1 cellular context compared by ENCODE assay signal in the genomic region with DNA sequence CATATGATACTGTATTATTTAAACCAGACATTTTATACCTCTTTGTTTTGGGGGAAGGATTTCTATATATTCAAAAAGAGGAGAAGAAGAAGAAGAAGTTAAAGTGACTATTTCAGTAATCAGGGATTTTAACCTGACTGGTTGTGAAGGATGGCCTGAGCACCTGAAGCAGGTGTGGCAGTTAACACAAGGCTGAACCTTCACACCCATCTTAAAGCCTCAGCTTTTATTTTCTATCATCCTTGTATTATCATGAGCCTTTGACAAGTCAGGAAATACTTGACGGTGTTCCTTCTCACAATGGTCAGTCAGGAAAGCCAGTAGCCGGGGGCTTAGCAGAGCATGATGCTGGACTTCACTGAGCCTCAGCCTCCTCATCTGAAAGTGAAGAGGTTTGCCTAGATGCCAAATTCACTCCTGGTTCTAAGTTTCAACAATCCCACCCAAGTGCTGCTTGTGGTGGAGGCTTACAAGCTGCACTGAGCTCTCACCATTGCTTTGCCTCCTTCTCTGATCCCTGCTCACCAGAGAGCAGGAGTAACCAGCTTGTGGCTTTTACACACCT.
TF ChIP-seq lines count a peak whose summit lies in the region.

No MANE protein-coding gene starts in this region.

TF ChIP-seq in GM23338, 12 proteins besides CTCF, POLR2A, EP300 and RAD21:
- TF ChIP-seq, protein P1, sequence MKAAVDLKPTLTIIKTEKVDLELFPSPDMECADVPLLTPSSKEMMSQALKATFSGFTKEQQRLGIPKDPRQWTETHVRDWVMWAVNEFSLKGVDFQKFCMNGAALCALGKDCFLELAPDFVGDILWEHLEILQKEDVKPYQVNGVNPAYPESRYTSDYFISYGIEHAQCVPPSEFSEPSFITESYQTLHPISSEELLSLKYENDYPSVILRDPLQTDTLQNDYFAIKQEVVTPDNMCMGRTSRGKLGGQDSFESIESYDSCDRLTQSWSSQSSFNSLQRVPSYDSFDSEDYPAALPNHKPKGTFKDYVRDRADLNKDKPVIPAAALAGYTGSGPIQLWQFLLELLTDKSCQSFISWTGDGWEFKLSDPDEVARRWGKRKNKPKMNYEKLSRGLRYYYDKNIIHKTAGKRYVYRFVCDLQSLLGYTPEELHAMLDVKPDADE (IDR thresholded peaks at IDR 0.05): no peak
- TF ChIP-seq JUNB (IDR thresholded peaks at IDR 0.05; ENCODE audit: unreplicated experiment): no peak
